Comparison of ENCODE assay signal across 28 cellular contexts in the genomic region with DNA sequence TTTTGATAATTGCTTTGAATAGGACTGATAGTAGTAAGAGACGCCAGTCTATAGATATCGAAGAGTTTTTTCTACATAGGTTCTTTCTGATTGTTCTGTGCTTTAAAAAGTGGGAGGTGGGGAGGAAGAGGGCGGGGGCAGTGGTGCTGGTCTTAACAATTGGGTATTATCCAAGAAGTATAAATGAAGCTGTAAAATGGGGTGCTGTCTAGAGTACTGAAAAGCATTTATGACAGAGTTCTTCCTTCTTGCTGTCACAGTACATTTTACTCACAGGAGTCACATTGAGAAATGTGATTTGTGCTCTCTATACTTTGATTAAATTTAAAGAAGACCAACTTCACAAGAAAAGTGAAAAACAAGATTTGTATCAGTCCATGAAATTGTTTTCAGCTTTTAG. TPM values are rescaled to one million over a fixed set of nuclear protein-coding genes. Genes with fewer than 3 reads are reported as not detected.
DNase-seq lines count a peak whose midpoint lies in the region; ATAC-seq and TF ChIP-seq lines count a peak whose summit lies in the region.
"Had no signal": no experiment of that assay in that cellular context is flagged by ENCODE, and none has a peak within 500 bp of the region (broad histone marks: within the 10 kb centered on the region; RNA-seq: fewer than 3 reads in every experiment).

No MANE protein-coding gene starts in this region.

- H3K4me3 ChIP-seq in stomach smooth muscle (ENCODE audit: low read length in 2 of 2) (no peak overlapping the region), ovary (no peak overlapping the region)
- H3K4me3 ChIP-seq: GM23248, HAP-1, SJCRH30 had no signal

- H3K27ac ChIP-seq in stomach smooth muscle (ENCODE audit: low read length) (peak overlapping the region; percentile 3), ovary (no peak overlapping the region)
- H3K27ac ChIP-seq: C4-2B, GM23248, SJCRH30 had no signal

- H3K27me3 Mint-ChIP-seq in activated naive CD8-positive, alpha-beta T cell = no peaks in the 10 kb centered on the region
- H3K27me3 Mint-ChIP-seq in activated naive CD8-positive, alpha-beta T cell treated with anti-CD3 and anti-CD28 coated beads for 36 hours = no peaks in the 10 kb centered on the region
- no peaks in the 10 kb centered on the region for H3K27me3 Mint-ChIP-seq in T-cell
- no peaks in the 10 kb centered on the region for H3K27me3 Mint-ChIP-seq in naive B cell
- H3K27me3 Mint-ChIP-seq: IgD-negative memory B cell had no signal

- no peak for DNase-seq in activated naive CD8-positive, alpha-beta T cell treated with anti-CD3 and anti-CD28 coated beads for 36 hours
- no peak for DNase-seq in T-cell
- DNase-seq in naive B cell = no peak
- DNase-seq in iPS-NIHi11 (ENCODE audit: low spot score) = no peak
- no peak for DNase-seq in DMS79 treated with DMSO at 0.1 percent for 48 hours (lab: John Stamatoyannopoulos, UW)
- DNase-seq in ovary = no peak
- DNase-seq: Caco-2, DMS 273 treated with DMSO at 0.1 percent for 48 hours, DND-41, GM23248, Karpas-422, MV-4-11, NCI-H1105 treated with DMSO at 0.1 percent for 48 hours, NCI-H1694, NCI-H2081, NCI-H2171, NCI-H345, NCI-H524, NCI-H774, SJCRH30 had no signal

- TF ChIP-seq EP300 in ovary (IDR thresholded peaks at IDR 0.05) = no peak

- H3K27ac Mint-ChIP-seq in activated naive CD8-positive, alpha-beta T cell = peak overlapping the region; percentile 61
- no peak overlapping the region for H3K27ac Mint-ChIP-seq in activated naive CD8-positive, alpha-beta T cell treated with anti-CD3 and anti-CD28 coated beads for 36 hours
- peak overlapping the region; percentile 11 to 73 for H3K27ac Mint-ChIP-seq in T-cell
- H3K27ac Mint-ChIP-seq in naive B cell = peak overlapping the region in 4 of 6 donors; percentile 1 to 67 (median 30)

- CTCF ChIA-PET in T-cell (lab: Charles Lee) = interaction anchor here (0.8 to 1.1 kb wide), 2 partner anchors 26 kb away, joined by 4 read pairs; no protein-coding TSS in a partner anchor

- H3K27me3 ChIP-seq in stomach smooth muscle (ENCODE audit: control insufficient read depth in 1 of 2, insufficient read depth in 2 of 2, low read length in 2 of 2) = no peaks in the 10 kb centered on the region
- no peaks in the 10 kb centered on the region for H3K27me3 ChIP-seq in ovary
- H3K27me3 ChIP-seq: SJCRH30 had no signal

- H3K9ac ChIP-seq in stomach smooth muscle (ENCODE audit: low read length in 2 of 2) = no peak overlapping the region
- H3K9ac ChIP-seq: GM23248 had no signal

- no peak for TF ChIP-seq POLR2A in ovary (IDR thresholded peaks at IDR 0.05)

- intact Hi-C loops in ovary (cut with DNase I) = no loop called here

- peaks cover 66% of the 10 kb centered on the region for H3K4me1 Mint-ChIP-seq in activated naive CD8-positive, alpha-beta T cell (ENCODE audit: low read depth)
- H3K4me1 Mint-ChIP-seq in activated naive CD8-positive, alpha-beta T cell treated with anti-CD3 and anti-CD28 coated beads for 36 hours = peaks cover 48% of the 10 kb centered on the region
- H3K4me1 Mint-ChIP-seq in T-cell (peaks cover 63 to 72% (median 69%) of the 10 kb centered on the region in 3 donors), naive B cell (peaks cover 33 to 54% (median 36%) of the 10 kb centered on the region in 3 donors)

- no peak for ATAC-seq in T-cell (replicated peaks in 1 of 4)
- ATAC-seq in naive B cell (ENCODE audit: low read depth in 2 of 2) = no peak
- ATAC-seq: Panc1 had no signal

- no peaks in the 10 kb centered on the region for H3K9me3 Mint-ChIP-seq in activated naive CD8-positive, alpha-beta T cell (ENCODE audit: low read depth)
- H3K9me3 Mint-ChIP-seq in activated naive CD8-positive, alpha-beta T cell treated with anti-CD3 and anti-CD28 coated beads for 36 hours = no peaks in the 10 kb centered on the region
- no peaks in the 10 kb centered on the region for H3K9me3 Mint-ChIP-seq in T-cell
- H3K9me3 Mint-ChIP-seq in naive B cell = no peaks in the 10 kb centered on the region
- H3K9me3 Mint-ChIP-seq: IgD-negative memory B cell had no signal

- no peak overlapping the region for H3K4me3 Mint-ChIP-seq in activated naive CD8-positive, alpha-beta T cell
- no peak overlapping the region for H3K4me3 Mint-ChIP-seq in activated naive CD8-positive, alpha-beta T cell treated with anti-CD3 and anti-CD28 coated beads for 36 hours
- no peak overlapping the region for H3K4me3 Mint-ChIP-seq in T-cell
- no peak overlapping the region for H3K4me3 Mint-ChIP-seq in naive B cell
- H3K4me3 Mint-ChIP-seq: IgD-negative memory B cell had no signal

- POLR2A ChIA-PET in T-cell (lab: Charles Lee) = interaction anchor here in 1 of 2 donors (0.7 kb wide), 1 partner anchor 27 kb away, joined by 3 read pairs; no protein-coding TSS in a partner anchor

- 80 to 94% (median 84%) methylated on average over 3 of the region's 3 CpGs for WGBS in ovary, 3 donors

- no peak for TF ChIP-seq CTCF in ovary (IDR thresholded peaks at IDR 0.05)

- no peaks in the 10 kb centered on the region for H3K36me3 ChIP-seq in stomach smooth muscle (ENCODE audit: control insufficient read depth in 2 of 2, insufficient read depth in 2 of 2, low read length in 2 of 2)
- no peaks in the 10 kb centered on the region for H3K36me3 ChIP-seq in ovary
- H3K36me3 ChIP-seq: HAP-1, SJCRH30 had no signal

- H3K4me1 ChIP-seq in stomach smooth muscle (ENCODE audit: control insufficient read depth, insufficient read depth, low read length) (peaks cover 10% of the 10 kb centered on the region), ovary (ENCODE audit: insufficient read depth) (peaks cover 7% of the 10 kb centered on the region)
- H3K4me1 ChIP-seq: SJCRH30 had no signal

- peaks cover 2% of the 10 kb centered on the region for H3K36me3 Mint-ChIP-seq in activated naive CD8-positive, alpha-beta T cell
- peaks cover 11% of the 10 kb centered on the region for H3K36me3 Mint-ChIP-seq in activated naive CD8-positive, alpha-beta T cell treated with anti-CD3 and anti-CD28 coated beads for 36 hours
- H3K36me3 Mint-ChIP-seq in T-cell = peaks cover 24% of the 10 kb centered on the region
- H3K36me3 Mint-ChIP-seq in naive B cell = peaks cover 8 to 9% of the 10 kb centered on the region in 2 donors

- H3K9me3 ChIP-seq in stomach smooth muscle (ENCODE audit: control insufficient read depth in 2 of 2, low read length in 2 of 2) (no peaks in the 10 kb centered on the region), ovary (no peaks in the 10 kb centered on the region)
- H3K9me3 ChIP-seq: Caco-2, HAP-1, SJCRH30 had no signal

RNA-seq across cellular contexts. Expression of a gene that starts 41.0 kb away (rescaled TPM):
- 10 to 100 TPM; 40.7 TPM for total RNA-seq in activated naive CD8-positive, alpha-beta T cell treated with anti-CD3 and anti-CD28 coated beads for 36 hours
- total RNA-seq in T-cell (10 to 100 TPM; 49.3 to 64.5 (median 60.3) TPM), ovary (10 to 100 TPM; 28.1 to 58.8 (median 37.1) TPM)
- polyA plus RNA-seq in naive B cell (ENCODE audit: low read depth in 6 of 6) (10 to 100 TPM; 21.5 to 56.5 (median 46.4) TPM), ovary (10 to 100 TPM; 18.6 to 54.4 TPM)

RNA-seq across cellular contexts. Expression of a gene that starts 44.2 kb away (rescaled TPM):
- total RNA-seq in activated naive CD8-positive, alpha-beta T cell treated with anti-CD3 and anti-CD28 coated beads for 36 hours = under 1 TPM in 1 of 2 experiments, not detected in 1; 0.06 TPM
- not detected for total RNA-seq in T-cell
- polyA plus RNA-seq in naive B cell (ENCODE audit: low read depth in 6 of 6) = not detected
- under 1 TPM in 3 of 7 donors, not detected in 4; 0.10 to 0.17 (median 0.12) TPM for total RNA-seq in ovary
- polyA plus RNA-seq in ovary = under 1 TPM; 0.07 to 0.10 TPM
- total RNA-seq: A172, GM23248, M059J, SJCRH30 had no signal
- polyA plus RNA-seq: GM23248, IgD-negative memory B cell had no signal
